ENCODE assay signal across 7 cellular contexts in the genomic region with DNA sequence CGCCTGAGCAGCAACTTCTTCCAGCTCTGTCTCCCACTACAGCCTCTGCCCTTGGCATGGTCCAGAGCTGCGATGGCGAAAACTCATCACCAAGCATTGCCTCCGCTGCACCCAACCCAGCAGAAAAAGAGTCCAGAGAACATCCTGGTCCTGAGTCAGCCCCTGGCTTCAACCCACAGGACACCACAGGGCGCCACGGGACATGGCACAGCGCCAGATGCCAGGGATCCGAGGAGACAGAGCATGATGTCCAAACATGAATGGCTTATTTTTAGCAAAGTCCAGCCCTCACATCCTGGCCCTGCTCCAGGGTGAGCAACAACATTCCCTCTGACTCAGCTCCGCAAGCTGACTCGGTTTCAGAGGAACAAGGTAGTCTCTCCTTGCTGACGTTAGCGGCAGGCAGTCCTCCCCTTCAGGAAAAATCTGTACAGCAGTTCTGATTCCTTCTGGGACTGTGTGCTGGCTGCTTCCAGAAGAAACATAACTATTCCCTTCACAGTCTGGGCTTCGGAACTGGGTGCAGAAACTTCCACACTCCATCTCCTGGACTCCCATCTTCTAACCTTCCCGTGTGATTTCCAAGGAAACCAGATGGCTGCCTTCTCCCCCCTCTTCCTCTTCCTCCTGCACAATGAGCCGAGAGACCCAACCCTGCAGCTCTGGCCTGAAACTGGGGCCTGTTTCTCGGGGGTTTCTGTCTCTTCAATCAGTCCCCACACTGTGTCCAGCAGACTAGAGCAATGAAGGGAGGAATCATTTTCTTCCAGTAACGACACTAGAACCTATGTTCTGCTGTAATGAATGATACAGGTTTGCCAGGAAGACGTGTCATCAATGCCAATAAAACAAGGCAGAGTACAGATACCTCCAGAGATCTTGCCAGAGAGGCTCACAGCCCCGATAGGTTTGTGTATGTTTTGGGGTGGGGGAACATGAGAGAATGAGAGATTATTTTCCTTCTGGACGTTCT.
A peak's percentile ranks its signal among the peaks of the same experiment; 100 is the strongest.
DNase-seq lines count a peak whose midpoint lies in the region; ATAC-seq and TF ChIP-seq lines count a peak whose summit lies in the region.

No MANE protein-coding gene starts in this region.

- TF ChIP-seq CTCF in VCaP (conservative IDR thresholded peaks at IDR 0.05): no peak

- H3K27ac ChIP-seq in VCaP: peak overlapping the region; percentile 49

- ATAC-seq in GM21576 (IDR thresholded peaks at IDR 0.05; ENCODE audit: unreplicated experiment): no peak
- no peak for ATAC-seq in GM21381 (IDR thresholded peaks at IDR 0.05; ENCODE audit: unreplicated experiment)

- DNase-seq in HPDE6-E6E7 (ENCODE audit: extremely low spot score) (peak; percentile 98), globus pallidus (ENCODE audit: low spot score) (peak; percentile 90), pons (ENCODE audit: low spot score) (peak; percentile 92)
- DNase-seq in stimulated activated CD4-positive, alpha-beta T cell treated with anti-CD3 and anti-CD28 coated beads, Interleukin-2, amount 100 ng/mL, for 24 hours: no peak

Comparison
In these comparisons a context has a peak if more than half of its experiments do, and no peak if none do; other contexts are left out.
1. DNase-seq: peak in HPDE6-E6E7 (single experiment), globus pallidus (single experiment) and pons (single experiment); none in stimulated activated CD4-positive, alpha-beta T cell treated with anti-CD3 and anti-CD28 coated beads, Interleukin-2, amount 100 ng/mL, for 24 hours (0 of 2).